In genomic region chrX:153953342-153953830, GRCh38 we compare ENCODE assay signal across 8 cellular contexts. TPM values are rescaled to one million over a fixed set of nuclear protein-coding genes. Genes with fewer than 3 reads are reported as not detected.
DNase-seq lines count a peak whose midpoint lies in the region; ATAC-seq, FAIRE-seq and TF ChIP-seq lines count a peak whose summit lies in the region.

No MANE protein-coding gene starts in this region.

- DNase-seq in ELF-1 (ENCODE audit: low read depth, low spot score), result peak; percentile 94
- DNase-seq in RPMI7951 (ENCODE audit: low read depth), result peak; percentile 36
- DNase-seq in activated gamma-delta T cell (lab: John Stamatoyannopoulos, UW), result peak; percentile 38
- DNase-seq in germinal center (ENCODE audit: low spot score), result peak; percentile 75
- peak in 4 of 6 donors; percentile 76 to 91 (median 82) for DNase-seq in pancreas
- DNase-seq in transverse colon, result peak; percentile 81
- no peak for DNase-seq in DMS114 treated with DMSO at 0.1 percent for 48 hours (lab: John Stamatoyannopoulos, UW; ENCODE audit: unreplicated experiment)

- H3K27me3 ChIP-seq in pancreas (peaks cover 0 to 4% (median 0%) of the 10 kb centered on the region in 4 donors), transverse colon (no peaks in the 10 kb centered on the region)

- H3K4me1 ChIP-seq in pancreas (no peaks in the 10 kb centered on the region), transverse colon (peaks cover 0 to 12% (median 0%) of the 10 kb centered on the region in 4 donors)

- H3K9me3 ChIP-seq in pancreas, result no peaks in the 10 kb centered on the region
- H3K9me3 ChIP-seq in transverse colon, result no peaks in the 10 kb centered on the region

- no peak for TF ChIP-seq EP300 in transverse colon (IDR thresholded peaks at IDR 0.05; ENCODE audit: low read depth)

- peak; percentile 51 for ATAC-seq in HG03108 (IDR thresholded peaks at IDR 0.05; ENCODE audit: unreplicated experiment)
- ATAC-seq in pancreas, result peak; percentile 57 to 88 (median 86)

- TF ChIP-seq CTCF in pancreas (IDR thresholded peaks at IDR 0.05) (peak; percentile 98 to 99 (median 99)), transverse colon (IDR thresholded peaks at IDR 0.05) (peak; percentile 89 to 100 (median 94))

- intact Hi-C loops in pancreas (cut with DNase I), result loop anchor here (5.0 to 10.0 kb wide), 3 partner anchors 179 to 189 kb away; partner anchors contain the start of gene PLXNB3 (in 1 of the 3)
- intact Hi-C loops in transverse colon (cut with DNase I; ENCODE audit: low total_unique reads), result loop anchor here (5.0 kb wide), 1 partner anchor 186 kb away; no protein-coding TSS in a partner anchor

- no peak for TF ChIP-seq POLR2A in transverse colon (IDR thresholded peaks at IDR 0.05)

- H3K36me3 ChIP-seq in pancreas, result peaks cover 0 to 44% (median 20%) of the 10 kb centered on the region in 3 donors
- H3K36me3 ChIP-seq in transverse colon, result no peaks in the 10 kb centered on the region

- WGBS in pancreas, 2 donors, result 30 to 33% methylated on average over 33 of the region's 33 CpGs
- 47% methylated on average over 32 of the region's 33 CpGs; no CpG with 5 or more reads in 1 of the 2 donors for WGBS in transverse colon (ENCODE audit: low coverage in 1 of 2), 2 donors

- in situ Hi-C loops in transverse colon (cut with MboI; ENCODE audit: low pct_ligation_motif_present in 1 of 4, low pct_unique_long_range_greater_than_20kb in 1 of 4, low sequenced_read_pairs in 3 of 4), result loop anchor here in 2 of 4 donors (25.0 kb wide), 2 partner anchors 191 to 584 kb away; partner anchors contain the start of genes G6PD (in 1 of the 2), IKBKG (in 1 of the 2) and PLXNB3 (in 1 of the 2)

- no peak for FAIRE-seq in pancreas (lab: Jason Lieb, UNC)

- H3K4me3 ChIP-seq in pancreas (no peak overlapping the region), transverse colon (peak overlapping the region in 1 of 4 donors; percentile 10)

- no peak overlapping the region for H3K27ac ChIP-seq in pancreas
- peak overlapping the region; percentile 67 to 72 (median 70) for H3K27ac ChIP-seq in transverse colon

RNA-seq across cellular contexts. Expression of gene RENBP, which starts 8.9 kb away (rescaled TPM):
- 1.7 and 1.9 TPM in 2 replicates for total RNA-seq in RPMI7951 (2014; rRNA removed; shearing (Covaris generic))
- total RNA-seq in pancreas (1 to 10 TPM in 4 of 6 donors, under 1 TPM in 2; 0.43 to 7.5 (median 1.6) TPM), transverse colon (10 to 100 TPM in 1 of 4 donors, 1 to 10 TPM in 2, not detected in 1; 4.6 to 13.1 (median 7.2) TPM)
- 1 to 10 TPM; 2.8 to 5.1 TPM for polyA plus RNA-seq in pancreas

RNA-seq across cellular contexts. Expression of gene HCFC1, which starts 18.2 kb away (rescaled TPM):
- total RNA-seq in RPMI7951 (2014; rRNA removed; shearing (Covaris generic)), result 21.6 and 23.6 TPM in 2 replicates
- total RNA-seq in pancreas, result 10 to 100 TPM; 10.4 to 28.4 (median 17.0) TPM
- 10 to 100 TPM; 15.7 to 17.1 TPM for polyA plus RNA-seq in pancreas
- 10 to 100 TPM; 34.0 to 68.5 (median 49.8) TPM for total RNA-seq in transverse colon

RNA-seq across cellular contexts. Expression of gene NAA10, which starts 18.5 kb away (rescaled TPM):
- total RNA-seq in RPMI7951 (2014; rRNA removed; shearing (Covaris generic)), result 96.4 and 136 TPM in 2 replicates
- total RNA-seq in pancreas (10 to 100 TPM; 24.5 to 49.0 (median 40.3) TPM), transverse colon (10 to 100 TPM; 29.9 to 57.2 (median 47.4) TPM)
- 100 to 1,000 TPM in 1 of 2 donors, 10 to 100 TPM in 1; 95.1 to 115 TPM for polyA plus RNA-seq in pancreas

RNA-seq across cellular contexts. Expression of gene TMEM187, which starts 19.2 kb away (rescaled TPM):
- total RNA-seq in RPMI7951 (2014; rRNA removed; shearing (Covaris generic)), result 5.8 and 6.6 TPM in 2 replicates
- total RNA-seq in pancreas (10 to 100 TPM in 2 of 6 donors, 1 to 10 TPM in 4; 5.7 to 12.4 (median 9.1) TPM), transverse colon (10 to 100 TPM in 1 of 4 donors, 1 to 10 TPM in 3; 1.6 to 11.2 (median 5.5) TPM)
- 1 to 10 TPM; 5.2 to 7.8 TPM for polyA plus RNA-seq in pancreas

RNA-seq across cellular contexts. Expression of gene ARHGAP4, which starts 27.3 kb away (rescaled TPM):
- total RNA-seq in RPMI7951 (2014; rRNA removed; shearing (Covaris generic)), result 0.29 and 1.9 TPM in 2 replicates
- total RNA-seq in pancreas, result 10 to 100 TPM in 3 of 6 donors, 1 to 10 TPM in 3; 1.9 to 18.9 (median 8.9) TPM
- polyA plus RNA-seq in pancreas, result 10 to 100 TPM; 44.7 to 71.7 TPM
- total RNA-seq in transverse colon, result 10 to 100 TPM; 44.9 to 52.4 (median 49.9) TPM

Comparison
In these comparisons a context has a peak if more than half of its experiments do, and no peak if none do; other contexts are left out.
1. H3K27ac ChIP-seq: peak in transverse colon (4 of 4); none in pancreas (0 of 4).